In genomic region chr7:20083781-20084180, GRCh38 we compare ENCODE assay signal across 8 cellular contexts.
DNase-seq lines count a peak whose midpoint lies in the region; ATAC-seq and TF ChIP-seq lines count a peak whose summit lies in the region.

No MANE protein-coding gene starts in this region.

- no peak overlapping the region for H4K8ac ChIP-seq in mesendoderm (ENCODE audit: low read depth, low read length)

- no peak overlapping the region for H2BK120ac ChIP-seq in mesendoderm (ENCODE audit: low read depth, low read length)

- DNase-seq in ELR (ENCODE audit: low read depth), result peak; percentile 82
- peak; percentile 91 for DNase-seq in adipocyte (ENCODE audit: low read depth)
- DNase-seq in mesendoderm, result peak; percentile 73
- no peak for DNase-seq in osteocyte (ENCODE audit: extremely low spot score, unreplicated experiment)
- DNase-seq in Ammon's horn (ENCODE audit: low spot score), result no peak
- DNase-seq in left ventricle myocardium superior, result no peak

- intact Hi-C loops in left ventricle myocardium superior (cut with micrococcal nuclease), result no loop called here

- H3K4me3 ChIP-seq in adipocyte (ENCODE audit: low read length), result no peak overlapping the region
- no peak overlapping the region for H3K4me3 ChIP-seq in mesendoderm (ENCODE audit: low read length)

- no peak overlapping the region for H3K27ac ChIP-seq in mesendoderm (ENCODE audit: low read depth, low read length)

- peaks cover 5% of the 10 kb centered on the region for H3K27me3 Mint-ChIP-seq in osteocyte (ENCODE audit: unreplicated experiment)

- no peak overlapping the region for H3K4me3 Mint-ChIP-seq in osteocyte (ENCODE audit: unreplicated experiment)

- H3K9me3 Mint-ChIP-seq in osteocyte (ENCODE audit: unreplicated experiment), result no peaks in the 10 kb centered on the region

- H3K4me2 ChIP-seq in mesendoderm (ENCODE audit: low read length), result no peak overlapping the region

- no peaks in the 10 kb centered on the region for H3K9me3 ChIP-seq in adipocyte (ENCODE audit: control insufficient read depth, low read length)

- no peaks in the 10 kb centered on the region for H3K79me1 ChIP-seq in mesendoderm (ENCODE audit: low read length)

- H3K9ac ChIP-seq in adipocyte (ENCODE audit: low read length), result peak overlapping the region; percentile 21
- H3K9ac ChIP-seq in mesendoderm (ENCODE audit: low read length), result no peak overlapping the region

- no peak for TF ChIP-seq CTCF in osteocyte (IDR thresholded peaks at IDR 0.05)

- ATAC-seq in HG02981 (IDR thresholded peaks at IDR 0.05; ENCODE audit: unreplicated experiment) (peak; percentile 59), left ventricle myocardium superior (no peak), HG02970 (IDR thresholded peaks at IDR 0.05; ENCODE audit: low FRiP score, unreplicated experiment) (no peak)

- no peak overlapping the region for H4K5ac ChIP-seq in mesendoderm (ENCODE audit: low read length)

- no peak overlapping the region for H2AK5ac ChIP-seq in mesendoderm (ENCODE audit: low read length)

- peaks cover 21% of the 10 kb centered on the region for H3K4me1 ChIP-seq in adipocyte (ENCODE audit: control insufficient read depth, insufficient read depth, low read length)
- H3K4me1 ChIP-seq in mesendoderm (ENCODE audit: control insufficient read depth, low read depth, low read length), result peaks cover 2% of the 10 kb centered on the region

- H2BK15ac ChIP-seq in mesendoderm (replicated peaks; ENCODE audit: low read depth), result peak overlapping the region; percentile 11

- H3K56ac ChIP-seq in mesendoderm (ENCODE audit: low read length), result peak overlapping the region; percentile 22

- no peaks in the 10 kb centered on the region for H3K79me2 ChIP-seq in mesendoderm (ENCODE audit: control insufficient read depth, insufficient read depth, low read length)

- H3K18ac ChIP-seq in mesendoderm (ENCODE audit: low read length), result peak overlapping the region; percentile 87

- WGBS in mesendoderm (ENCODE audit: extremely low coverage, insufficient coverage, low lambda C conversion rate), result no CpG with 5 or more reads among the region's 1 CpG

- no peak overlapping the region for H3K23ac ChIP-seq in mesendoderm (ENCODE audit: low read length)

- H3K27me3 ChIP-seq in adipocyte (replicated peaks; ENCODE audit: control insufficient read depth, insufficient read depth, low read length) (no peaks in the 10 kb centered on the region), mesendoderm (ENCODE audit: insufficient read depth, low read length, poor library complexity) (no peaks in the 10 kb centered on the region)

- H3K4me1 Mint-ChIP-seq in osteocyte (ENCODE audit: unreplicated experiment), result no peaks in the 10 kb centered on the region

- H3K27ac Mint-ChIP-seq in osteocyte (ENCODE audit: unreplicated experiment), result no peak overlapping the region

- H3K36me3 ChIP-seq in adipocyte (ENCODE audit: control insufficient read depth, insufficient read depth, low read length, severe bottlenecking), result no peaks in the 10 kb centered on the region
- H3K36me3 ChIP-seq in mesendoderm (ENCODE audit: control insufficient read depth, insufficient read depth, low read length), result no peaks in the 10 kb centered on the region

- peak overlapping the region; percentile 13 for H2BK5ac ChIP-seq in mesendoderm (ENCODE audit: low read length)

- H3K4ac ChIP-seq in mesendoderm (ENCODE audit: low read depth, low read length), result peak overlapping the region; percentile 55

- H3K36me3 Mint-ChIP-seq in osteocyte (ENCODE audit: unreplicated experiment), result no peaks in the 10 kb centered on the region

Comparison
In these comparisons a context has a peak if more than half of its experiments do, and no peak if none do; other contexts are left out.
1. DNase-seq: peak in ELR (single experiment), adipocyte (single experiment) and mesendoderm (single experiment); none in osteocyte (single experiment), Ammon's horn (single experiment) and left ventricle myocardium superior (single experiment).